Comparison of ENCODE assay signal across 8 cellular contexts in genomic region chrX:22135994-22136684, GRCh38.
DNase-seq lines count a peak whose midpoint lies in the region; ATAC-seq, FAIRE-seq and TF ChIP-seq lines count a peak whose summit lies in the region.

No MANE protein-coding gene starts in this region.

- no peak overlapping the region for H3K4me3 Mint-ChIP-seq in stimulated activated memory B cell treated with anti-CD40 and anti-IgM and Interleukin-4, amounts not matched to agents 10 μg/mL and 1 μg/mL and 100 μg/mL, for 72 hours

- H3K9me3 Mint-ChIP-seq in stimulated activated memory B cell treated with anti-CD40 and anti-IgM and Interleukin-4, amounts not matched to agents 10 μg/mL and 1 μg/mL and 100 μg/mL, for 72 hours, result no peaks in the 10 kb centered on the region

- H3K36me3 ChIP-seq in brain microvascular endothelial cell (replicated peaks), result no peaks in the 10 kb centered on the region

- no peaks in the 10 kb centered on the region for H3K27me3 Mint-ChIP-seq in stimulated activated memory B cell treated with anti-CD40 and anti-IgM and Interleukin-4, amounts not matched to agents 10 μg/mL and 1 μg/mL and 100 μg/mL, for 72 hours

- peak; percentile 95 for FAIRE-seq in islet of Langerhans (lab: Jason Lieb, UNC)

- H3K27me3 ChIP-seq in brain microvascular endothelial cell (replicated peaks), result no peaks in the 10 kb centered on the region

- TF ChIP-seq CTCF in GM20000 (IDR thresholded peaks at IDR 0.05; ENCODE audit: extremely low read depth, missing control alignments) (peak; percentile 29), brain microvascular endothelial cell (IDR thresholded peaks at IDR 0.05; ENCODE audit: low read depth, low read length, missing control alignments) (peak; percentile 66)

- in situ Hi-C loops in brain microvascular endothelial cell (cut with HindIII; ENCODE audit: low pct_ligation_motif_present, low sequenced_read_pairs), result no loop called here

- no peak for ATAC-seq in stimulated activated memory B cell treated with anti-CD40 and anti-IgM and Interleukin-4, amounts not matched to agents 10 μg/mL and 1 μg/mL and 100 μg/mL, for 72 hours
- ATAC-seq in GM21526 (IDR thresholded peaks at IDR 0.05; ENCODE audit: low FRiP score, unreplicated experiment) (no peak), HG03571 (IDR thresholded peaks at IDR 0.05; ENCODE audit: unreplicated experiment) (no peak)

- no peaks in the 10 kb centered on the region for H3K36me3 Mint-ChIP-seq in stimulated activated memory B cell treated with anti-CD40 and anti-IgM and Interleukin-4, amounts not matched to agents 10 μg/mL and 1 μg/mL and 100 μg/mL, for 72 hours

- H3K27ac ChIP-seq in brain microvascular endothelial cell, result peak overlapping the region; percentile 82

- peak overlapping the region; percentile 48 for H3K27ac Mint-ChIP-seq in stimulated activated memory B cell treated with anti-CD40 and anti-IgM and Interleukin-4, amounts not matched to agents 10 μg/mL and 1 μg/mL and 100 μg/mL, for 72 hours

- H3K4me1 Mint-ChIP-seq in stimulated activated memory B cell treated with anti-CD40 and anti-IgM and Interleukin-4, amounts not matched to agents 10 μg/mL and 1 μg/mL and 100 μg/mL, for 72 hours, result peaks cover 28% of the 10 kb centered on the region

- peak; percentile 32 for DNase-seq in COR-L47 (lab: John Stamatoyannopoulos, UW)
- peak; percentile 8 for DNase-seq in GM20000 (ENCODE audit: low spot score)
- peak; percentile 86 to 89 for DNase-seq in NCI-H446 (lab: John Stamatoyannopoulos, UW)
- no peak for DNase-seq in brain microvascular endothelial cell

- H3K4me3 ChIP-seq in brain microvascular endothelial cell (ENCODE audit: low read depth, low read length), result no peak overlapping the region
